In the genomic region with DNA sequence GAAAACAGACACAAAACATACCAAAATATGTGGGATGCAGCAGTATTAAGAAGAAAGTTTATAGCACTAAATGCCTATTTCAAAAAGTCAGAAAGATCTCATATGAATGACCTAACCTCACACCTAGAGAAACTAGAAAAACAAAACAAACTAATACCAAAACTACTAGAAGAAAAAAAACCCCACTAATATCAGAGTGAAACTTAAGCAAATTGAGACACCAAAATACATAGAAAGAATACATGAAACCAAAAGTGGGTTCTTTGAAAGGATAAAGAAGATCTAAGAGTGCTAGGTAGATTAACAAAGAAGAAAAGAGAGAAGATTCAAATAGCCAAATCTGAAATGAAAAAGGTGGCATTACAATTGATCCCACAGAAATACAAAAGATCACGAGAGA, we compare ENCODE assay signal across 13 cellular contexts.
DNase-seq lines count a peak whose midpoint lies in the region; ATAC-seq lines count a peak whose summit lies in the region.
"Had no signal": no experiment of that assay in that cellular context is flagged by ENCODE, and none has a peak within 500 bp of the region (broad histone marks: within the 10 kb centered on the region; RNA-seq: fewer than 3 reads in every experiment).

No MANE protein-coding gene starts in this region.

- H3K36me3 Mint-ChIP-seq in T-cell = no peaks in the 10 kb centered on the region
- H3K36me3 Mint-ChIP-seq: mesothelial cell of epicardium had no signal

- H3K27ac Mint-ChIP-seq in T-cell = no peak overlapping the region
- H3K27ac Mint-ChIP-seq: activated naive CD8-positive, alpha-beta T cell treated with anti-CD3 and anti-CD28 coated beads, Interleukin-2, amount 50 U/mL, for 24 hours; mesothelial cell of epicardium had no signal

- H3K4me3 Mint-ChIP-seq in T-cell = no peak overlapping the region
- H3K4me3 Mint-ChIP-seq: activated naive CD8-positive, alpha-beta T cell treated with anti-CD3 and anti-CD28 coated beads, Interleukin-2, amount 50 U/mL, for 24 hours; mesothelial cell of epicardium had no signal

- CTCF ChIA-PET in T-cell (lab: Charles Lee) = no interaction called here

- POLR2A ChIA-PET in T-cell (lab: Charles Lee) = no interaction called here

- ATAC-seq in GM18520 (IDR thresholded peaks at IDR 0.05; ENCODE audit: unreplicated experiment) (peak; percentile 71), GM21381 (IDR thresholded peaks at IDR 0.05; ENCODE audit: unreplicated experiment) (peak; percentile 74), HG02938 (IDR thresholded peaks at IDR 0.05; ENCODE audit: unreplicated experiment) (peak; percentile 75), HG03469 (IDR thresholded peaks at IDR 0.05; ENCODE audit: unreplicated experiment) (peak; percentile 59), T-cell (replicated peaks in 1 of 4) (no peak)
- ATAC-seq: activated naive CD8-positive, alpha-beta T cell treated with anti-CD3 and anti-CD28 coated beads, Interleukin-2, amount 50 U/mL, for 24 hours; HCT116 had no signal

- DNase-seq in activated effector memory CD4-positive, alpha-beta T cell treated with anti-CD3 and anti-CD28 coated beads, Interleukin-2, amount 50 U/mL, for 16 hours = no peak
- DNase-seq in T-cell = no peak
- DNase-seq in SKM-1 (lab: John Stamatoyannopoulos, UW; ENCODE audit: unreplicated experiment) = no peak
- DNase-seq in NCI-H526 (lab: John Stamatoyannopoulos, UW) = no peak
- DNase-seq: activated naive CD8-positive, alpha-beta T cell treated with anti-CD3 and anti-CD28 coated beads, Interleukin-2, amount 50 U/mL, for 24 hours; KG1; PC-9 had no signal

- no peaks in the 10 kb centered on the region for H3K4me1 Mint-ChIP-seq in T-cell
- H3K4me1 Mint-ChIP-seq: activated naive CD8-positive, alpha-beta T cell treated with anti-CD3 and anti-CD28 coated beads, Interleukin-2, amount 50 U/mL, for 24 hours; mesothelial cell of epicardium had no signal

- H3K27me3 Mint-ChIP-seq in T-cell = peaks cover 0 to 4% of the 10 kb centered on the region in 2 donors

- peaks cover 0 to 8% (median 6%) of the 10 kb centered on the region in 3 donors for H3K9me3 Mint-ChIP-seq in T-cell

Comparison
In these comparisons a context has a peak if more than half of its experiments do, and no peak if none do; other contexts are left out.
1. ATAC-seq: peak in GM18520 (single experiment), GM21381 (single experiment), HG02938 (single experiment) and HG03469 (single experiment); none in T-cell (0 of 4).